1 cellular context compared by ENCODE assay signal in genomic region chr11:32034680-32035079, GRCh38.
TF ChIP-seq lines count a peak whose summit lies in the region.

No MANE protein-coding gene starts in this region.

TF ChIP-seq in IMR-90, 13 proteins besides CTCF, POLR2A, EP300 and RAD21:
- TF ChIP-seq MXI1 (IDR thresholded peaks at IDR 0.05; ENCODE audit: borderline replicate concordance, low read depth, low read length) (no peak), BHLHE40 (IDR thresholded peaks at IDR 0.05; ENCODE audit: low read depth, low read length) (no peak), CEBPB (IDR thresholded peaks at IDR 0.05; ENCODE audit: low read depth, low read length) (no peak), CHD1 (IDR thresholded peaks at IDR 0.05; ENCODE audit: low read depth, low read length) (no peak), RFX5 (IDR thresholded peaks at IDR 0.05; ENCODE audit: low read depth, low read length) (no peak), MAZ (IDR thresholded peaks at IDR 0.05; ENCODE audit: borderline replicate concordance, low read depth, low read length) (no peak), NFE2L2 (IDR thresholded peaks at IDR 0.05; ENCODE audit: low read depth, low read length) (no peak), RCOR1 (IDR thresholded peaks at IDR 0.05; ENCODE audit: insufficient replicate concordance, low read length) (no peak), SMC3 (IDR thresholded peaks at IDR 0.05; ENCODE audit: low read depth, low read length) (no peak), ELK1 (IDR thresholded peaks at IDR 0.05; ENCODE audit: borderline replicate concordance, low read depth, low read length) (no peak)
